Comparison of ENCODE assay signal across 12 cellular contexts in the genomic region with DNA sequence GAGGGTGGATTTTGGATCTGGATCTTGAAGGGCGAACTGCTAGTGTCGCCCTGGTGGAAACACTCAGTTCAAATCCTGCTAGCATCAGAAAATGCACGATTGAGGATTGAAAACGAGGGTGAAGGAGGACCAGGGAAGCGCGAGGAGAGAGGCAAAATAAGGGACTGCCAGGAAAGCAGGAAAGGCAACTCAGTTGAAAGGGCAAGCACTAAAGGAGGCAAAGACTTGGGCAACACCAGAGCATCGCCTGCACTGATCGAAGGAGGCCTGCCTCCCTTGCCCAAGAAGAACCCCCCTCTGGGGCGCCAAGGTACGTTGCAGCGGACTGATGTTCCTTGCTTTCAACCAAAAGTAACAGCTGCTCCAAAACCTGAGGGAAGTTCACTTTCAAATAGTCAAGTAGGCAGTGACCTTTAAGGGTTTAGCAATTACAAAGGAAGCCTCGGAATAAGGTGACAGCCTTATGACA. TPM values are rescaled to one million over a fixed set of nuclear protein-coding genes. Genes with fewer than 3 reads are reported as not detected.
DNase-seq lines count a peak whose midpoint lies in the region; TF ChIP-seq lines count a peak whose summit lies in the region.
"Had no signal": no experiment of that assay in that cellular context is flagged by ENCODE, and none has a peak within 500 bp of the region (broad histone marks: within the 10 kb centered on the region; RNA-seq: fewer than 3 reads in every experiment).

No MANE protein-coding gene starts in this region.

- no peaks in the 10 kb centered on the region for H3K36me3 Mint-ChIP-seq in progenitor cell of endocrine pancreas (ENCODE audit: insufficient read depth)
- H3K36me3 Mint-ChIP-seq: stimulated activated memory B cell treated with anti-CD40 and anti-IgM and Interleukin-4, amounts not matched to agents 10 μg/mL and 1 μg/mL and 100 μg/mL, for 72 hours had no signal

- peak overlapping the region; percentile 83 for H3K4me3 Mint-ChIP-seq in progenitor cell of endocrine pancreas (ENCODE audit: low read depth)
- H3K4me3 Mint-ChIP-seq: stimulated activated memory B cell treated with anti-CD40 and anti-IgM and Interleukin-4, amounts not matched to agents 10 μg/mL and 1 μg/mL and 100 μg/mL, for 72 hours had no signal

- TF ChIP-seq CTCF in AG09309 (IDR thresholded peaks at IDR 0.05; ENCODE audit: control insufficient read depth, insufficient read depth, low read depth, low read length, missing control alignments) (no peak), astrocyte of the spinal cord (IDR thresholded peaks at IDR 0.05; ENCODE audit: low read depth, low read length) (no peak), progenitor cell of endocrine pancreas (IDR thresholded peaks at IDR 0.05; ENCODE audit: unreplicated experiment) (no peak)

- in situ Hi-C loops in astrocyte of the spinal cord (cut with HindIII; ENCODE audit: low sequenced_read_pairs), result no loop called here

- H3K27me3 Mint-ChIP-seq in progenitor cell of endocrine pancreas, result peaks cover 45% of the 10 kb centered on the region
- H3K27me3 Mint-ChIP-seq: stimulated activated memory B cell treated with anti-CD40 and anti-IgM and Interleukin-4, amounts not matched to agents 10 μg/mL and 1 μg/mL and 100 μg/mL, for 72 hours had no signal

- DNase-seq in AG09309 (ENCODE audit: low read depth), result no peak
- no peak for DNase-seq in astrocyte of the spinal cord (ENCODE audit: low read depth, low spot score)
- DNase-seq in progenitor cell of endocrine pancreas (ENCODE audit: low spot score, unreplicated experiment), result no peak
- DNase-seq in HuH-7.5 (ENCODE audit: low spot score), result no peak
- no peak for DNase-seq in NAMALWA (ENCODE audit: low spot score)
- no peak for DNase-seq in activated CD4-positive, alpha-beta T cell treated with anti-CD3 and anti-CD28 coated beads, Interleukin-2, amount 50 U/mL, for 1 hour
- DNase-seq in NCI-H1417 (lab: John Stamatoyannopoulos, UW), result no peak
- DNase-seq: BE2C, hippocampal formation, small intestine had no signal

- H3K9me3 Mint-ChIP-seq in progenitor cell of endocrine pancreas (ENCODE audit: low read depth), result no peaks in the 10 kb centered on the region

- no peak overlapping the region for H3K27ac Mint-ChIP-seq in progenitor cell of endocrine pancreas
- H3K27ac Mint-ChIP-seq: stimulated activated memory B cell treated with anti-CD40 and anti-IgM and Interleukin-4, amounts not matched to agents 10 μg/mL and 1 μg/mL and 100 μg/mL, for 72 hours had no signal

- peaks cover 16% of the 10 kb centered on the region for H3K4me1 Mint-ChIP-seq in progenitor cell of endocrine pancreas (ENCODE audit: low read depth)
- H3K4me1 Mint-ChIP-seq: stimulated activated memory B cell treated with anti-CD40 and anti-IgM and Interleukin-4, amounts not matched to agents 10 μg/mL and 1 μg/mL and 100 μg/mL, for 72 hours had no signal

- peak overlapping the region; percentile 50 for H3K4me3 ChIP-seq in AG09309 (ENCODE audit: control insufficient read depth, low read depth, low read length)
- H3K4me3 ChIP-seq in astrocyte of the spinal cord (ENCODE audit: low read depth, low read length), result peak overlapping the region; percentile 59
- H3K4me3 ChIP-seq in iPS-11a (ENCODE audit: low read depth, low read length), result peak overlapping the region; percentile 40

RNA-seq across cellular contexts. Expression of a gene that starts 0.3 kb away (rescaled TPM):
- total RNA-seq in progenitor cell of endocrine pancreas, result 16.8 and 20.5 TPM in 2 replicates
